In the genomic region with DNA sequence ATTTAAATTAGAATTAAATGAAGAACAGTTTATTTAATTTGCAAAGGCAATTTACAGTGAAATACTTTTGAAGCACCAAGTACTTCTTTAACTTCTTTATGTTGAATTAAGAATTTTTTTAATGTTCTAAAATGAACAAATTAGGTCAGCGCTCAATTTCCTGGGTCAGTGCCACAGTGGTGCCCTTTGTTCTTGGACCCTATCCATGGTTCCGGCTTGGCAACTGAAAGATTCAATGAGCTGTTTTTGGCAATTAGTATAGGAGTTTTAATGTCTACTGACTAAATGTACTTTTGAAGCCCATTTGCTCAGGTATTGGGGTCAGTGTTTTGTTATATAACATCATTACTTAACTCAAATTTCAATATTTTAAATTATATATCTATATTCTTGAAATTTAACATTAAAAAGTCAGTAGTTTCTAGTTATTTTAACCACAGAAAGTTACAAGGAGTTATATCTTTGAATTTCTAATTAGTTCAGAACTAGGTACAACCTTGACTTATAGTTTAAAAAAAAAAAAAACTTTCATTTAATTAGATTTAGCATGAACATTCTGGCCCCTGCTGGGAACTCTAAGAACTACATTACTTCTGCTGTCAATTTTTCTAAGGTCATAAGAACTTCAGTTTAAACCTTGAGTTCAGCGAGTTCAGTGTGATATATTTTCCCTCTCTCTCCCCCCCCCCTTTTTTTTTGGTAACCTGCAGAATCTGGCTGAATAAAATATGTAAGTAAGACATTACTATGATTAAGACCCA, we compare ENCODE assay signal across 8 cellular contexts. TPM values are rescaled to one million over a fixed set of nuclear protein-coding genes. Genes with fewer than 3 reads are reported as not detected.
A peak's percentile ranks its signal among the peaks of the same experiment; 100 is the strongest.
DNase-seq lines count a peak whose midpoint lies in the region; ATAC-seq and TF ChIP-seq lines count a peak whose summit lies in the region.

No MANE protein-coding gene starts in this region.

- no peak overlapping the region for H3K4me3 ChIP-seq in IMR-90 (ENCODE audit: insufficient read depth, low read depth, low read length)
- H3K4me3 ChIP-seq in OCI-LY7 (ENCODE audit: low read depth, low read length, poor library complexity, severe bottlenecking): no peak overlapping the region
- H3K4me3 ChIP-seq in H7 (ENCODE audit: insufficient read depth, low read depth, low read length): no peak overlapping the region

- H3K9me3 ChIP-seq in IMR-90 (ENCODE audit: control insufficient read depth, insufficient read depth, low read length) (no peaks in the 10 kb centered on the region), OCI-LY7 (ENCODE audit: low read length) (no peaks in the 10 kb centered on the region)

- no peak overlapping the region for H2BK120ac ChIP-seq in IMR-90 (ENCODE audit: low read depth, low read length)

- no peaks in the 10 kb centered on the region for H3K79me1 ChIP-seq in IMR-90 (ENCODE audit: low read depth in 1 of 2, low read length in 2 of 2)

- H4K20me1 ChIP-seq in IMR-90 (ENCODE audit: insufficient read depth, low read length): no peaks in the 10 kb centered on the region
- no peaks in the 10 kb centered on the region for H4K20me1 ChIP-seq in OCI-LY7 (ENCODE audit: insufficient read depth, low read length)

- no peak overlapping the region for H3K18ac ChIP-seq in IMR-90 (ENCODE audit: low read depth, low read length)

- no peak overlapping the region for H3K14ac ChIP-seq in IMR-90 (replicated peaks; ENCODE audit: low read depth, low read length)

- BruUV-seq in IMR-90 (replicated peaks; lab: Mats Ljungman, UMichigan) (no TSS peak), OCI-LY7 (replicated peaks; lab: Mats Ljungman, UMichigan) (no TSS peak)

- 0 out of 2 replicates have a peak overlapping the region, but pooled peaks have one; percentile 66 for H2BK20ac ChIP-seq in IMR-90 (ENCODE audit: low read depth, low read length)

- POLR2A ChIA-PET in IMR-90 (lab: Charles Lee; ENCODE audit: unreplicated experiment): no interaction called here
- POLR2A ChIA-PET in OCI-LY7 (lab: Charles Lee): interaction anchor here (0.5 to 1.2 kb wide), 3 partner anchors 10 to 409 kb away, joined by 3 to 4 read pairs (median 3); partner anchors contain the start of gene ASNSD1

- no peak overlapping the region for H4K91ac ChIP-seq in IMR-90 (ENCODE audit: insufficient read depth, low read depth, low read length)

- no peaks in the 10 kb centered on the region for H3K9me1 ChIP-seq in IMR-90 (ENCODE audit: insufficient read depth, low read length)

- H3K4ac ChIP-seq in IMR-90 (ENCODE audit: low read depth, low read length): no peak overlapping the region

- no peak overlapping the region for H3K4me2 ChIP-seq in IMR-90 (ENCODE audit: low read depth, low read length)
- no peak overlapping the region for H3K4me2 ChIP-seq in OCI-LY7 (ENCODE audit: low read length)

- H3K36me3 ChIP-seq in IMR-90 (ENCODE audit: control insufficient read depth, insufficient read depth, low read length) (no peaks in the 10 kb centered on the region), OCI-LY7 (ENCODE audit: insufficient read depth, low read length) (no peaks in the 10 kb centered on the region), H7 (replicated peaks; ENCODE audit: control insufficient read depth, insufficient read depth, low read length) (no peaks in the 10 kb centered on the region)

- H2AFZ ChIP-seq in IMR-90 (replicated peaks; ENCODE audit: low read length, poor library complexity): no peak overlapping the region
- no peak overlapping the region for H2AFZ ChIP-seq in OCI-LY7 (ENCODE audit: low read length)

- no CpG with 5 or more reads among the region's 3 CpGs for WGBS in IMR-90 (ENCODE audit: extremely low coverage in 2 of 2, insufficient read length in 1 of 2), 2 experiments

- TF ChIP-seq RAD21 in IMR-90 (IDR thresholded peaks at IDR 0.05; ENCODE audit: low read length): peak; percentile 81

- peak overlapping the region in 1 of 2 experiments; percentile 33; a peak in 1 of 4 replicates for H4K8ac ChIP-seq in IMR-90 (ENCODE audit: low read depth in 2 of 2, low read length in 2 of 2)

- H3K27me3 ChIP-seq in IMR-90 (ENCODE audit: control insufficient read depth, insufficient read depth, low read length): no peaks in the 10 kb centered on the region
- H3K27me3 ChIP-seq in H7 (ENCODE audit: control insufficient read depth, insufficient read depth, low read length): no peaks in the 10 kb centered on the region

- in situ Hi-C loops in IMR-90 (cut with MboI; ENCODE audit: low sequenced_read_pairs): loop anchor here (5.0 kb wide), 1 partner anchor 273 kb away; no protein-coding TSS in a partner anchor

- H3K27ac ChIP-seq in IMR-90 (ENCODE audit: insufficient read depth, low read length): no peak overlapping the region
- H3K27ac ChIP-seq in OCI-LY7 (ENCODE audit: low read depth, low read length, poor library complexity, severe bottlenecking): no peak overlapping the region

- H2AK5ac ChIP-seq in IMR-90 (ENCODE audit: low read depth, low read length): no peak overlapping the region; the same call in 1 of the 2 replicates

- H3K56ac ChIP-seq in IMR-90 (ENCODE audit: extremely low read depth, insufficient read depth, low read length): no peak overlapping the region

- dilution Hi-C loops in IMR-90 (cut with HindIII; ENCODE audit: low sequenced_read_pairs, unreplicated experiment): no loop called here

- TF ChIP-seq POLR2A in IMR-90 (IDR thresholded peaks at IDR 0.05; ENCODE audit: low read depth, low read length): no peak

- H4K5ac ChIP-seq in IMR-90 (ENCODE audit: low read depth, low read length): no peak overlapping the region

- peak; percentile 23; the same call in 1 of the 2 replicates for TF ChIP-seq CTCF in GM12874 (IDR thresholded peaks at IDR 0.05; ENCODE audit: insufficient read depth, low read depth, low read length)
- peak; percentile 81 for TF ChIP-seq CTCF in IMR-90 (conservative IDR thresholded peaks at IDR 0.05; ENCODE audit: low read depth, low read length)
- TF ChIP-seq CTCF in OCI-LY7 (conservative IDR thresholded peaks at IDR 0.05; ENCODE audit: low read length): peak; percentile 85

- no peak overlapping the region for H3K9ac ChIP-seq in IMR-90 (ENCODE audit: low read depth, low read length)

- H3K79me2 ChIP-seq in OCI-LY7 (ENCODE audit: insufficient read depth, low read depth, low read length): no peaks in the 10 kb centered on the region

- H3K23ac ChIP-seq in IMR-90 (ENCODE audit: low read depth, low read length): no peak overlapping the region

- ATAC-seq in IMR-90 (ENCODE audit: low read depth) (peak; percentile 69), GM19463 (IDR thresholded peaks at IDR 0.05; ENCODE audit: unreplicated experiment) (no peak)

- CTCF ChIA-PET in IMR-90 (lab: Yijun Ruan, JAX) (interaction anchor here (0.8 to 1.2 kb wide), 3 partner anchors 19 to 272 kb away, joined by 4 to 5 read pairs (median 5); no protein-coding TSS in a partner anchor), OCI-LY7 (lab: Charles Lee; ENCODE audit: unreplicated experiment) (interaction anchor here (1.0 kb wide), 1 partner anchor 271 kb away, joined by 3 read pairs; no protein-coding TSS in a partner anchor)

- intact Hi-C loops in IMR-90 (cut with micrococcal nuclease): loop anchor here (1.0 to 5.0 kb wide), 3 partner anchors 272 to 408 kb away; partner anchors contain the start of gene ASNSD1
- intact Hi-C loops in OCI-LY7 (cut with micrococcal nuclease; ENCODE audit: unreplicated experiment): loop anchor here (1.0 to 5.0 kb wide), 4 partner anchors 88 to 409 kb away; partner anchors contain the start of gene ASNSD1

- DNase-seq in Ammon's horn (ENCODE audit: low spot score) (peak; percentile 47), IMR-90 (peak; percentile 75), OCI-LY7 (ENCODE audit: low spot score) (peak; percentile 74), lung microvascular endothelial cell (ENCODE audit: low read depth in 2 of 2) (peak; percentile 74 to 76), H7 (no peak)
- DNase-seq in central memory CD4-positive, alpha-beta T cell: peak; percentile 7

- H3K9me2 ChIP-seq in OCI-LY7 (ENCODE audit: insufficient read depth, low read length): no peaks in the 10 kb centered on the region

- no peak overlapping the region; the same call in 2 of the 3 replicates for H2BK15ac ChIP-seq in IMR-90 (ENCODE audit: low read depth, low read length)

- H2BK5ac ChIP-seq in IMR-90 (ENCODE audit: low read depth, low read length, poor library complexity, severe bottlenecking): no peak overlapping the region

- H2AK9ac ChIP-seq in IMR-90 (replicated peaks; ENCODE audit: low read depth, low read length, poor library complexity): no peak overlapping the region

- H3K4me1 ChIP-seq in IMR-90 (ENCODE audit: control insufficient read depth, insufficient read depth, low read length): no peaks in the 10 kb centered on the region
- no peaks in the 10 kb centered on the region for H3K4me1 ChIP-seq in OCI-LY7 (ENCODE audit: insufficient read depth, low read length, poor library complexity, severe bottlenecking)

TF ChIP-seq in IMR-90, 13 proteins besides CTCF, POLR2A, EP300 and RAD21:
- TF ChIP-seq MXI1 (IDR thresholded peaks at IDR 0.05; ENCODE audit: borderline replicate concordance, low read depth, low read length): no peak
- TF ChIP-seq SMC3 (IDR thresholded peaks at IDR 0.05; ENCODE audit: low read depth, low read length): peak; percentile 82
TF ChIP-seq in IMR-90: peak in this region for 1.

RNA-seq across cellular contexts. Expression of gene MSTN, which starts 7.6 kb away (rescaled TPM):
- total RNA-seq in IMR-90 (2012; rRNA removed) (under 0.01 TPM in 1 of 2 replicates, not detected in the other), OCI-LY7 (2022) (not detected in 2 replicates), lung microvascular endothelial cell (not detected in 2 replicates)
- not detected in 2 replicates for polyA plus RNA-seq in IMR-90 (2012; rRNA removed)
- 0.02 TPM in 1 of 2 replicates, not detected in the other for polyA plus RNA-seq in IMR-90 (2012; cell fraction: cytosol; rRNA removed)
- 0.02 and 0.24 TPM in 2 replicates for polyA plus RNA-seq in IMR-90 (2012; cell fraction: nucleus; rRNA removed; ENCODE audit: low replicate concordance)
- total RNA-seq in OCI-LY7 (2014; rRNA removed; shearing (Covaris generic)): not detected in 2 replicates
- not detected in 2 replicates for total RNA-seq in H7 (2014; rRNA removed; shearing (Covaris generic))

Comparison
In these comparisons a context has a peak if more than half of its experiments do, and no peak if none do; other contexts are left out.
1. CTCF ChIP-seq: peak in every context shown above with its lines; median percentile 85 in OCI-LY7; 81 in IMR-90; 23 in GM12874.